In genomic region chr10:99659031-99659867, GRCh38 we compare ENCODE assay signal across 8 cellular contexts. TPM values are rescaled to one million over a fixed set of nuclear protein-coding genes. Genes with fewer than 3 reads are reported as not detected.
A peak's percentile ranks its signal among the peaks of the same experiment; 100 is the strongest.
DNase-seq lines count a peak whose midpoint lies in the region; ATAC-seq and TF ChIP-seq lines count a peak whose summit lies in the region.

TSS of gene ENTPD7 (plus strand) at chr10:99659509. CDS start at chr10:99659957, 448 bp downstream.

- intact Hi-C loops in left cardiac atrium (cut with DNase I) (loop anchor here in 1 of 2 donors (5.0 kb wide), 1 partner anchor 37 kb away; the partner anchor contains the start of gene SLC25A28), posterior vena cava (cut with DNase I) (no loop called here)

- peak; percentile 99 for DNase-seq in GM13976 (ENCODE audit: low spot score)
- DNase-seq in NCI-H146 (lab: John Stamatoyannopoulos, UW) = peak; percentile 97
- DNase-seq in T-cell = peak; percentile 65 to 89 (median 77)
- DNase-seq in amniotic stem cell (lab: John Stamatoyannopoulos, UW) = peak; percentile 96
- DNase-seq in left cardiac atrium = peak; percentile 97
- peak; percentile 98 for DNase-seq in posterior vena cava (ENCODE audit: low spot score)
- DNase-seq in ureter (ENCODE audit: low spot score) = peak; percentile 96

- in situ Hi-C loops in GM13976 (cut with MboI; ENCODE audit: low sequenced_read_pairs, unreplicated experiment) = no loop called here

- no peak for TF ChIP-seq CTCF in GM13976 (IDR thresholded peaks at IDR 0.05; ENCODE audit: borderline replicate concordance, control extremely low read depth, extremely low read depth, insufficient read depth, missing control alignments)

- peak; percentile 99 for ATAC-seq in HG02852 (IDR thresholded peaks at IDR 0.05; ENCODE audit: unreplicated experiment)
- peak; percentile 98 to 99 (median 98) for ATAC-seq in T-cell (replicated peaks in 1 of 4)
- peak; percentile 100 for ATAC-seq in left cardiac atrium

- H3K36me3 Mint-ChIP-seq in T-cell = peaks cover 4% of the 10 kb centered on the region

- peaks cover 22 to 28% (median 22%) of the 10 kb centered on the region in 3 donors for H3K4me1 Mint-ChIP-seq in T-cell

- H3K4me3 Mint-ChIP-seq in T-cell = peak within 1 kb of the TSS; percentile 85 to 90 (median 89)

- no peaks in the 10 kb centered on the region for H3K9me3 Mint-ChIP-seq in T-cell

- peak within 1 kb of the TSS; percentile 65 to 80 for H3K27ac Mint-ChIP-seq in T-cell

- CTCF ChIA-PET in T-cell (lab: Charles Lee) = interaction anchor here (0.6 to 1.9 kb wide), 4 partner anchors 24 to 46 kb away, joined by 3 to 9 read pairs (median 6); partner anchors contain the start of gene SLC25A28 (in 1 of the 2)

- H3K27me3 Mint-ChIP-seq in T-cell = peaks cover 11 to 17% of the 10 kb centered on the region in 2 donors

- POLR2A ChIA-PET in T-cell (lab: Charles Lee) = interaction anchor here in 1 of 2 donors (0.5 to 0.8 kb wide), 4 partner anchors 37 to 84 kb away, joined by 3 to 6 read pairs (median 3); partner anchors contain the start of genes COX15 and CUTC

RNA-seq across cellular contexts. Expression of gene ENTPD7, which starts in this region (rescaled TPM):
- 1 to 10 TPM; 2.6 to 3.8 (median 3.4) TPM for total RNA-seq in T-cell
- total RNA-seq in left cardiac atrium = 1 to 10 TPM; 3.0 to 6.2 TPM
- total RNA-seq in posterior vena cava = 10 to 100 TPM in 1 of 2 donors, 1 to 10 TPM in 1; 8.5 to 10.1 TPM
- 28.0 TPM for total RNA-seq in ureter

Comparison
In these comparisons a context has a peak if more than half of its experiments do, and no peak if none do; other contexts are left out.
1. Peak in every context shown above with its lines: DNase-seq and ATAC-seq.